In genomic region chr6:2063547-2063946, GRCh38 we compare ENCODE assay signal across 19 cellular contexts.
"Had no signal": no experiment of that assay in that cellular context is flagged by ENCODE, and none has a peak within 500 bp of the region (broad histone marks: within the 10 kb centered on the region; RNA-seq: fewer than 3 reads in every experiment).

No MANE protein-coding gene starts in this region.

- H3K27me3 Mint-ChIP-seq: activated B cell treated with CpG ODN at 0.5 μM for 24 hours; activated CD4-positive, alpha-beta T cell treated with anti-CD3 and anti-CD28 coated beads, Interleukin-2, amount 10 ng/mL, durations not matched to agents 7 days and 5 days; activated naive CD8-positive, alpha-beta T cell treated with anti-CD3 and anti-CD28 coated beads for 36 hours; progenitor cell of endocrine pancreas; type B pancreatic cell had no signal

- DNase-seq: activated B cell treated with CpG ODN at 0.5 μM for 24 hours; activated CD4-positive, alpha-beta T cell treated with anti-CD3 and anti-CD28 coated beads, Interleukin-2, amount 10 ng/mL, durations not matched to agents 7 days and 5 days; activated CD8-positive, alpha-beta memory T cell treated with anti-CD3 and anti-CD28 coated beads, Interleukin-2, amount 50 U/mL, for 48 hours; activated naive CD8-positive, alpha-beta T cell treated with anti-CD3 and anti-CD28 coated beads for 36 hours; amygdala; cortex of kidney; effector CD4-positive, alpha-beta T cell; esophagus squamous epithelium; hippocampal formation; kidney; left lung; natural killer cell; nucleus accumbens; right cardiac atrium; stimulated activated naive CD8-positive, alpha-beta T cell treated with anti-CD3 and anti-CD28 coated beads, Interleukin-15, Interleukin-2, amounts not matched to agents 100 U/mL and 50 U/mL, for 24 hours had no signal

- H3K9me3 Mint-ChIP-seq: type B pancreatic cell had no signal

- H3K36me3 ChIP-seq: esophagus squamous epithelium, left lung, suprapubic skin had no signal

- H3K27ac ChIP-seq: esophagus squamous epithelium, left lung, suprapubic skin had no signal

- H3K4me3 ChIP-seq: esophagus squamous epithelium, left lung, suprapubic skin had no signal

- H3K27ac Mint-ChIP-seq: activated B cell treated with CpG ODN at 0.5 μM for 24 hours; activated CD4-positive, alpha-beta T cell treated with anti-CD3 and anti-CD28 coated beads, Interleukin-2, amount 10 ng/mL, durations not matched to agents 7 days and 5 days; activated naive CD8-positive, alpha-beta T cell treated with anti-CD3 and anti-CD28 coated beads for 36 hours; activated T-helper 1 cell treated with anti-CD3 and anti-CD28 coated beads, Interleukin-12 subunit alpha, Interleukin-12 subunit beta, Interleukin-2, Interleukin-4 antibody, amounts not matched to agents 30 ng/mL and 10 ng/mL and 1 ng/mL, durations not matched to agents 14 hours and 24 hours and 36 hours; natural killer cell; progenitor cell of endocrine pancreas; type B pancreatic cell had no signal

- H3K36me3 Mint-ChIP-seq: natural killer cell had no signal

- H3K4me1 ChIP-seq: left lung, suprapubic skin had no signal

- H3K4me1 Mint-ChIP-seq: activated B cell treated with CpG ODN at 0.5 μM for 24 hours; activated CD4-positive, alpha-beta T cell treated with anti-CD3 and anti-CD28 coated beads, Interleukin-2, amount 10 ng/mL, durations not matched to agents 7 days and 5 days had no signal

- H3K9me3 ChIP-seq: esophagus squamous epithelium, left lung, suprapubic skin had no signal

- ATAC-seq: left lung; natural killer cell; right cardiac atrium; stimulated activated naive CD8-positive, alpha-beta T cell treated with anti-CD3 and anti-CD28 coated beads, Interleukin-15, Interleukin-2, amounts not matched to agents 100 U/mL and 50 U/mL, for 24 hours had no signal

- H3K4me3 Mint-ChIP-seq: activated B cell treated with CpG ODN at 0.5 μM for 24 hours; activated CD4-positive, alpha-beta T cell treated with anti-CD3 and anti-CD28 coated beads, Interleukin-2, amount 10 ng/mL, durations not matched to agents 7 days and 5 days; activated naive CD8-positive, alpha-beta T cell treated with anti-CD3 and anti-CD28 coated beads for 36 hours; activated T-helper 1 cell treated with anti-CD3 and anti-CD28 coated beads, Interleukin-12 subunit alpha, Interleukin-12 subunit beta, Interleukin-2, Interleukin-4 antibody, amounts not matched to agents 30 ng/mL and 10 ng/mL and 1 ng/mL, durations not matched to agents 14 hours and 24 hours and 36 hours; natural killer cell; type B pancreatic cell had no signal

- H3K27me3 ChIP-seq: esophagus squamous epithelium, left lung, suprapubic skin had no signal
